In genomic region chr10:124955243-124955642, GRCh38 we compare ENCODE assay signal across 27 cellular contexts.
DNase-seq lines count a peak whose midpoint lies in the region.
"Had no signal": no experiment of that assay in that cellular context is flagged by ENCODE, and none has a peak within 500 bp of the region (broad histone marks: within the 10 kb centered on the region; RNA-seq: fewer than 3 reads in every experiment).

No MANE protein-coding gene starts in this region.

- peak overlapping the region; percentile 24 for H3K9ac ChIP-seq in endocrine pancreas (ENCODE audit: control insufficient read depth, insufficient read depth, low read length)
- H3K9ac ChIP-seq in muscle layer of colon (ENCODE audit: low read length) = no peak overlapping the region
- H3K9ac ChIP-seq in subcutaneous abdominal adipose tissue (ENCODE audit: low read length in 5 of 5) = no peak overlapping the region

- peaks cover 10% of the 10 kb centered on the region for H3K4me1 ChIP-seq in endocrine pancreas (ENCODE audit: control insufficient read depth, insufficient read depth, low read length)
- H3K4me1 ChIP-seq in muscle layer of colon (ENCODE audit: insufficient read depth, low read length) = peaks cover 24% of the 10 kb centered on the region
- peaks cover 3 to 35% (median 26%) of the 10 kb centered on the region in 5 donors for H3K4me1 ChIP-seq in subcutaneous abdominal adipose tissue (ENCODE audit: control insufficient read depth in 5 of 5, insufficient read depth in 5 of 5, low read length in 5 of 5)
- H3K4me1 ChIP-seq: foreskin keratinocyte had no signal

- H3K9me3 ChIP-seq in endocrine pancreas (ENCODE audit: control insufficient read depth, low read length) = no peaks in the 10 kb centered on the region
- no peaks in the 10 kb centered on the region for H3K9me3 ChIP-seq in muscle layer of colon (ENCODE audit: low read length)
- H3K9me3 ChIP-seq in subcutaneous abdominal adipose tissue (ENCODE audit: control insufficient read depth in 5 of 5, low read length in 5 of 5) = no peaks in the 10 kb centered on the region
- H3K9me3 ChIP-seq: heart right ventricle, lower lobe of right lung, mucosa of descending colon had no signal

- H3K9me3 Mint-ChIP-seq in activated T-cell treated with anti-CD3 and anti-CD28 coated beads, Interleukin-2, amount 50 U/mL, for 24 hours = no peaks in the 10 kb centered on the region
- H3K9me3 Mint-ChIP-seq: activated CD4-positive, alpha-beta T cell treated with anti-CD3 and anti-CD28 coated beads, Interleukin-2, amount 10 ng/mL, durations not matched to agents 24 days and 14 days; natural killer cell treated with Interleukin-12 subunit alpha and Interleukin-12 subunit beta and Interleukin-15 and Interleukin-18, amount 100 ng/mL, for 72 hours; type B pancreatic cell had no signal

- H3K27ac Mint-ChIP-seq in activated T-cell treated with anti-CD3 and anti-CD28 coated beads, Interleukin-2, amount 50 U/mL, for 24 hours = peak overlapping the region; percentile 26
- H3K27ac Mint-ChIP-seq: activated CD4-positive, alpha-beta T cell treated with anti-CD3 and anti-CD28 coated beads, Interleukin-2, amount 10 ng/mL, durations not matched to agents 24 days and 14 days; natural killer cell treated with Interleukin-12 subunit alpha and Interleukin-12 subunit beta and Interleukin-15 and Interleukin-18, amount 100 ng/mL, for 72 hours; type B pancreatic cell had no signal

- peaks cover 47% of the 10 kb centered on the region for H3K4me1 Mint-ChIP-seq in activated T-cell treated with anti-CD3 and anti-CD28 coated beads, Interleukin-2, amount 50 U/mL, for 24 hours (ENCODE audit: low read depth)

- H3K4me3 Mint-ChIP-seq in activated T-cell treated with anti-CD3 and anti-CD28 coated beads, Interleukin-2, amount 50 U/mL, for 24 hours = no peak overlapping the region
- H3K4me3 Mint-ChIP-seq: activated CD4-positive, alpha-beta T cell treated with anti-CD3 and anti-CD28 coated beads, Interleukin-2, amount 10 ng/mL, durations not matched to agents 24 days and 14 days; natural killer cell treated with Interleukin-12 subunit alpha and Interleukin-12 subunit beta and Interleukin-15 and Interleukin-18, amount 100 ng/mL, for 72 hours; type B pancreatic cell had no signal

- H3K4me3 ChIP-seq in endocrine pancreas (ENCODE audit: control insufficient read depth, insufficient read depth, low read length) (peak overlapping the region; percentile 54), muscle layer of colon (ENCODE audit: low read depth in 1 of 2, low read length in 2 of 2) (no peak overlapping the region), subcutaneous abdominal adipose tissue (ENCODE audit: low read depth in 1 of 5, low read length in 5 of 5) (no peak overlapping the region)
- H3K4me3 ChIP-seq: cardiac muscle cell, coronary artery, heart right ventricle, lower lobe of right lung, mucosa of descending colon had no signal

- no peaks in the 10 kb centered on the region for H3K36me3 ChIP-seq in endocrine pancreas (ENCODE audit: control insufficient read depth, insufficient read depth, low read length)
- H3K36me3 ChIP-seq in muscle layer of colon (ENCODE audit: insufficient read depth, low read length) = no peaks in the 10 kb centered on the region
- H3K36me3 ChIP-seq in subcutaneous abdominal adipose tissue (ENCODE audit: control insufficient read depth in 5 of 5, insufficient read depth in 5 of 5, low read length in 5 of 5) = no peaks in the 10 kb centered on the region
- H3K36me3 ChIP-seq: cardiac muscle cell, lower lobe of right lung had no signal

- H3K36me3 Mint-ChIP-seq in activated T-cell treated with anti-CD3 and anti-CD28 coated beads, Interleukin-2, amount 50 U/mL, for 24 hours (ENCODE audit: low read depth) = peaks cover 42% of the 10 kb centered on the region
- H3K36me3 Mint-ChIP-seq: natural killer cell treated with Interleukin-12 subunit alpha and Interleukin-12 subunit beta and Interleukin-15 and Interleukin-18, amount 100 ng/mL, for 72 hours had no signal

- DNase-seq in activated T-cell treated with anti-CD3 and anti-CD28 coated beads, Interleukin-2, amount 50 U/mL, for 24 hours = no peak
- DNase-seq in activated T-cell treated with anti-CD3 and anti-CD28 coated beads, Interleukin-2, amount 50 U/mL, for 48 hours = no peak
- DNase-seq in cerebellar cortex (ENCODE audit: low spot score) (no peak), kidney tubule cell (ENCODE audit: low spot score) (no peak)
- DNase-seq in activated CD4-positive, alpha-beta T cell treated with anti-CD3 and anti-CD28 coated beads, Interleukin-2, amount 50 U/mL, for 1 hour = no peak
- DNase-seq: 8988T; activated CD4-positive, alpha-beta T cell treated with anti-CD3 and anti-CD28 coated beads, Interleukin-2, amount 10 ng/mL, durations not matched to agents 24 days and 14 days; activated gamma-delta T cell; activated T-cell treated with anti-CD3 and anti-CD28 coated beads, Interleukin-2, amount 50 U/mL, for 1 hour; effector CD8-positive, alpha-beta T cell; foreskin keratinocyte; heart right ventricle; kidney; lower lobe of right lung; mucosa of descending colon; NCI-H1694; NCI-H748 treated with DMSO at 0.1 percent for 48 hours; stimulated activated CD4-positive, alpha-beta T cell treated with anti-CD3 and anti-CD28 coated beads, Interleukin-4, amount 100 ng/mL, for 24 hours; T1000 had no signal

- H3K27me3 ChIP-seq in endocrine pancreas (ENCODE audit: control insufficient read depth, insufficient read depth, low read length) (no peaks in the 10 kb centered on the region), muscle layer of colon (ENCODE audit: control insufficient read depth in 1 of 2, insufficient read depth in 2 of 2, low read length in 2 of 2) (no peaks in the 10 kb centered on the region), subcutaneous abdominal adipose tissue (ENCODE audit: control insufficient read depth in 5 of 5, insufficient read depth in 4 of 5, low read length in 5 of 5) (no peaks in the 10 kb centered on the region)
- H3K27me3 ChIP-seq: cardiac muscle cell, foreskin keratinocyte, heart right ventricle had no signal

- no peaks in the 10 kb centered on the region for H3K27me3 Mint-ChIP-seq in activated T-cell treated with anti-CD3 and anti-CD28 coated beads, Interleukin-2, amount 50 U/mL, for 24 hours
- H3K27me3 Mint-ChIP-seq: activated CD4-positive, alpha-beta T cell treated with anti-CD3 and anti-CD28 coated beads, Interleukin-2, amount 10 ng/mL, durations not matched to agents 24 days and 14 days; natural killer cell treated with Interleukin-12 subunit alpha and Interleukin-12 subunit beta and Interleukin-15 and Interleukin-18, amount 100 ng/mL, for 72 hours; type B pancreatic cell had no signal

- H3K27ac ChIP-seq in muscle layer of colon (ENCODE audit: low read depth, low read length) (peak overlapping the region; percentile 26), subcutaneous abdominal adipose tissue (ENCODE audit: low read depth, low read length) (peak overlapping the region; percentile 82)
- H3K27ac ChIP-seq: cardiac muscle cell, coronary artery, epithelial cell of prostate, foreskin keratinocyte, lower lobe of right lung had no signal
